ENCODE assay signal across 1 cellular context in genomic region chr1:46543761-46544560, GRCh38.
TF ChIP-seq lines count a peak whose summit lies in the region.

No MANE protein-coding gene starts in this region.

TF ChIP-seq in SK-N-SH, 30 proteins besides CTCF, POLR2A, EP300 and RAD21 (continued from another document):
- no peak for TF ChIP-seq TEAD4 (IDR thresholded peaks at IDR 0.05; ENCODE audit: borderline replicate concordance, insufficient read depth)
- TF ChIP-seq NFIC (IDR thresholded peaks at IDR 0.05; ENCODE audit: borderline replicate concordance) = no peak
- no peak for TF ChIP-seq REST (IDR thresholded peaks at IDR 0.05; ENCODE audit: low read depth, low read length)
- TF ChIP-seq FOXM1 (IDR thresholded peaks at IDR 0.05; ENCODE audit: low read depth) = no peak
- no peak for TF ChIP-seq FOXJ3 (CRISPR knock-in tag; IDR thresholded peaks at IDR 0.05)
- TF ChIP-seq ZBTB33 (IDR thresholded peaks at IDR 0.05; ENCODE audit: borderline replicate concordance, low read depth) = no peak
- TF ChIP-seq SIN3A (IDR thresholded peaks at IDR 0.05; ENCODE audit: borderline replicate concordance, low read depth, low read length) = no peak
- no peak for TF ChIP-seq ELF1 (IDR thresholded peaks at IDR 0.05)
- TF ChIP-seq GATA2 (CRISPR knock-in tag; IDR thresholded peaks at IDR 0.05) = no peak
- TF ChIP-seq USF1 (IDR thresholded peaks at IDR 0.05; ENCODE audit: borderline replicate concordance, low read depth) = no peak
- TF ChIP-seq, protein P1, sequence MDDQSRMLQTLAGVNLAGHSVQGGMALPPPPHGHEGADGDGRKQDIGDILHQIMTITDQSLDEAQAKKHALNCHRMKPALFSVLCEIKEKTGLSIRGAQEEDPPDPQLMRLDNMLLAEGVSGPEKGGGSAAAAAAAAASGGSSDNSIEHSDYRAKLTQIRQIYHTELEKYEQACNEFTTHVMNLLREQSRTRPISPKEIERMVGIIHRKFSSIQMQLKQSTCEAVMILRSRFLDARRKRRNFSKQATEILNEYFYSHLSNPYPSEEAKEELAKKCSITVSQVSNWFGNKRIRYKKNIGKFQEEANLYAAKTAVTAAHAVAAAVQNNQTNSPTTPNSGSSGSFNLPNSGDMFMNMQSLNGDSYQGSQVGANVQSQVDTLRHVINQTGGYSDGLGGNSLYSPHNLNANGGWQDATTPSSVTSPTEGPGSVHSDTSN (IDR thresholded peaks at IDR 0.05) = no peak
